In genomic region chr2:101251844-101252407, GRCh38 we compare ENCODE assay signal across 8 cellular contexts. TPM values are rescaled to one million over a fixed set of nuclear protein-coding genes. Genes with fewer than 3 reads are reported as not detected.
DNase-seq lines count a peak whose midpoint lies in the region; ATAC-seq and TF ChIP-seq lines count a peak whose summit lies in the region.

No MANE protein-coding gene starts in this region.

- peak overlapping the region; percentile 38 for H3K9ac ChIP-seq in iPS-15b (ENCODE audit: low read depth, low read length)

- H3K4me1 ChIP-seq in iPS-15b (ENCODE audit: control insufficient read depth, insufficient read depth, low read length) (peaks cover 13% of the 10 kb centered on the region), spleen (peaks cover 19 to 55% (median 43%) of the 10 kb centered on the region in 6 donors)

- H3K4me3 ChIP-seq in AG10803 (ENCODE audit: low read length) = peak overlapping the region; percentile 72
- peak overlapping the region; percentile 87 for H3K4me3 ChIP-seq in iPS-15b (ENCODE audit: low read depth, low read length)
- peak overlapping the region; percentile 40 to 99 (median 93) for H3K4me3 ChIP-seq in spleen

- H3K36me3 ChIP-seq in iPS-15b (ENCODE audit: control insufficient read depth, insufficient read depth, low read length) = no peaks in the 10 kb centered on the region
- H3K36me3 ChIP-seq in spleen = peaks cover 0 to 25% (median 0%) of the 10 kb centered on the region in 6 donors

- no peak for TF ChIP-seq POLR2A in spleen (IDR thresholded peaks at IDR 0.05)

- H3K27ac ChIP-seq in angular gyrus (ENCODE audit: low read depth, low read length) (peak overlapping the region; percentile 67), spleen (peak overlapping the region; percentile 97 to 100 (median 99))

- 32 to 40% (median 35%) methylated on average over 16 of the region's 16 CpGs for WGBS in spleen, 5 donors

- H3K9me3 ChIP-seq in iPS-15b (ENCODE audit: control insufficient read depth, insufficient read depth, low read length) (no peaks in the 10 kb centered on the region), spleen (no peaks in the 10 kb centered on the region)

- DNase-seq in AG10803 (ENCODE audit: low read depth) (no peak), NCI-H510A (lab: John Stamatoyannopoulos, UW) (peak; percentile 46), spleen (no peak), medulla oblongata (ENCODE audit: extremely low spot score) (no peak)

- H3K27me3 ChIP-seq in iPS-15b (ENCODE audit: control insufficient read depth, insufficient read depth, low read length) (no peaks in the 10 kb centered on the region), spleen (replicated peaks in 1 of 7) (no peaks in the 10 kb centered on the region)

- intact Hi-C loops in spleen (cut with DNase I; ENCODE audit: low total_unique reads) = loop anchor here (10.0 kb wide), 1 partner anchor 53 kb away; the partner anchor contains the start of gene RNF149

- peak; percentile 76 for ATAC-seq in GM18870 (IDR thresholded peaks at IDR 0.05; ENCODE audit: unreplicated experiment)
- peak; percentile 39 for ATAC-seq in HG03097 (IDR thresholded peaks at IDR 0.05; ENCODE audit: low FRiP score, unreplicated experiment)

- TF ChIP-seq CTCF in AG10803 (conservative IDR thresholded peaks at IDR 0.05; ENCODE audit: low read length) (peak; percentile 1; the same call in 1 of the 2 replicates), spleen (IDR thresholded peaks at IDR 0.05 in 8 of 11, conservative IDR thresholded peaks at IDR 0.05 in 3 of 11) (peak in 3 of 11 experiments; percentile 32 to 44 (median 40))

RNA-seq across cellular contexts. Expression of gene CNOT11, which starts 0.8 kb away (rescaled TPM):
- total RNA-seq in spleen = 10 to 100 TPM; 29.8 to 36.4 (median 34.1) TPM
- polyA plus RNA-seq in spleen = 10 to 100 TPM; 17.9 to 22.7 (median 20.1) TPM

RNA-seq across cellular contexts. Expression of gene RNF149, which starts 56.6 kb away (rescaled TPM):
- total RNA-seq in spleen = 100 to 1,000 TPM; 141 to 398 (median 234) TPM
- polyA plus RNA-seq in spleen = 10 to 100 TPM; 31.8 to 64.1 (median 54.2) TPM
